Comparison of ENCODE assay signal across 9 cellular contexts in the genomic region with DNA sequence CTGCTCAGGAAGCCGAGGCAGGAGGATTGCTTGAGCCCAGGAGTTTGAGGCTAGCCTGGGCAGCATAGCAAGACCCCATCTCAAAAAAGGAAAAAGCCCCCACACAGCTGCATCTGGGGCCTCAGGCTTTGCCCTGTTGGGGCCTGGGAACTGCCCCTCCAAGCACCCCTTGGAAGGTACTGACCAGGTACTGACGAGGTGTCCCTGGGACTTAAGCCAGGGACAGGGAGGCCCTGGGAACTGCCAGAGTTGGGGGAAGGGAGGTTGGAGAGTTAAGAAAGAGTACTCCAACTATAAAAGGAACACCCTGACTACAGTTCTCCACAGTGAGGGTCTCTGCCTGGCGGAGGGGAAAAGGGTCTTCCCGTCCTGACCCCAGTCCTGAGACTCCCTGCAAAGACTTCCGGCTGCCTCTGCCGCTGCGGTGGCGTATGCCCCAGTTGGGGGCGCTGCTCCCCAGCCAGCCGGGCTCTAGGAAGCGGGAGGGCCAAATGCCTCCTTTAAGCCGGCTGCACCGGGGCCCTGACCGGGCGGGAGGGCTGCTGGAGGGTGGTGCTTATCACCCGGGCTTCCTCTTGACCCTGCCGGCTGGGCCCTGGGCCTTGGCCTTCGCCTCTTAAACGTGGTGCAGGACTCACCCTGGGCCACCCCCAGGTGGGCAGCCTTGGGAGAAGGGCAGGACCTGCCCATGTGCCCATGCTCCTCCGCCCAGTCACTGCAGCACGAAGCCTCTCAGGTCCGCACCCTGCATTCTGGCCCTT. TPM values are rescaled to one million over a fixed set of nuclear protein-coding genes. Genes with fewer than 3 reads are reported as not detected.
DNase-seq lines count a peak whose midpoint lies in the region; TF ChIP-seq lines count a peak whose summit lies in the region.
"Had no signal": no experiment of that assay in that cellular context is flagged by ENCODE, and none has a peak within 500 bp of the region (broad histone marks: within the 10 kb centered on the region; RNA-seq: fewer than 3 reads in every experiment).

No MANE protein-coding gene starts in this region.

- H3K36me3 ChIP-seq in HEK293 (ENCODE audit: control insufficient read depth in 2 of 2, insufficient read depth in 1 of 2, low read length in 2 of 2): peaks cover 0 to 4% of the 10 kb centered on the region in 2 experiments; a peak in 1 of 3 replicates
- H3K36me3 ChIP-seq: neutrophil had no signal

- POLR2A ChIA-PET in HEK293 (lab: Yijun Ruan, JAX): interaction anchor here (1.4 kb wide), 1 partner anchor 116 kb away, joined by 3 read pairs; the partner anchor contains the start of gene PREB

- H3K4me3 ChIP-seq in HEK293 (ENCODE audit: low read depth, low read length): no peak overlapping the region

- no peak; the same call in 1 of the 2 replicates for TF ChIP-seq CTCF in C4-2B (conservative IDR thresholded peaks at IDR 0.05)
- peak; percentile 79 for TF ChIP-seq CTCF in HEK293 (tag by site-specific recombination; IDR thresholded peaks at IDR 0.05)

- DNase-seq in SK-N-DZ (ENCODE audit: low spot score) (peak; percentile 54), astrocyte of the hippocampus (ENCODE audit: low read depth, low spot score) (peak; percentile 73), islet precursor cell (peak; percentile 88), NCI-H1436 (lab: John Stamatoyannopoulos, UW) (no peak), GOT3 (lab: John Stamatoyannopoulos, UW) (no peak)
- DNase-seq in stimulated activated CD4-positive, alpha-beta T cell treated with anti-CD3 and anti-CD28 coated beads, Interleukin-4, amount 100 ng/mL, for 4 hours: peak; percentile 28 to 46

- 0 out of 2 replicates have a peak, but pooled peaks cover 4% of the 10 kb centered on the region for H3K4me1 ChIP-seq in HEK293 (ENCODE audit: control insufficient read depth, insufficient read depth, low read length)

- H3K9me3 ChIP-seq in HEK293 (ENCODE audit: control insufficient read depth, insufficient read depth, low read depth, low read length): no peaks in the 10 kb centered on the region
- H3K9me3 ChIP-seq: neutrophil had no signal

- CTCF ChIA-PET in HEK293 (lab: Yijun Ruan, JAX): interaction anchor here (0.8 to 6.3 kb wide), 17 partner anchors 9 to 434 kb away, joined by 3 to 87 read pairs (median 5); partner anchors contain the start of gene TRIM54

- H3K27ac ChIP-seq in C4-2B (peak overlapping the region; percentile 63), HEK293 (ENCODE audit: extremely low read depth, low read depth, low read length) (no peak overlapping the region)
- H3K27ac ChIP-seq: neutrophil had no signal

TF ChIP-seq in HEK293, 187 proteins besides CTCF, POLR2A, EP300 and RAD21 (continues in another document):
- TF ChIP-seq PATZ1 (tag by site-specific recombination; IDR thresholded peaks at IDR 0.05) (peak; percentile 34; the same call in 1 of the 2 replicates), ZNF155 (tag by site-specific recombination; IDR thresholded peaks at IDR 0.05) (no peak), ZNF2 (tag by site-specific recombination; IDR thresholded peaks at IDR 0.05) (peak; percentile 64; the same call in 1 of the 2 replicates), ZNF692 (tag by site-specific recombination; IDR thresholded peaks at IDR 0.05) (peak; percentile 39; the same call in 1 of the 2 replicates), ZNF133 (tag by site-specific recombination; IDR thresholded peaks at IDR 0.05) (no peak), GFI1B (tag by site-specific recombination; IDR thresholded peaks at IDR 0.05) (no peak), FEZF1 (tag by site-specific recombination; IDR thresholded peaks at IDR 0.05) (no peak), GLIS2 (tag by site-specific recombination; IDR thresholded peaks at IDR 0.05) (peak; percentile 70), ZBTB6 (tag by site-specific recombination; IDR thresholded peaks at IDR 0.05) (0 out of 2 replicates have a peak, but pooled peaks have one; percentile 15), ZBTB20 (tag by site-specific recombination; IDR thresholded peaks at IDR 0.05) (peak; percentile 45; the same call in 1 of the 2 replicates), WT1 (tag by site-specific recombination; IDR thresholded peaks at IDR 0.05) (no peak), SP2 (tag by site-specific recombination; IDR thresholded peaks at IDR 0.05) (peak; percentile 5; the same call in 1 of the 2 replicates), ZNF335 (tag by site-specific recombination; conservative IDR thresholded peaks at IDR 0.05) (0 out of 2 replicates have a peak, but pooled peaks have one; percentile 27), GLIS1 (tag by site-specific recombination; IDR thresholded peaks at IDR 0.05) (peak; percentile 39; the same call in 1 of the 2 replicates), ZNF660 (tag by site-specific recombination; IDR thresholded peaks at IDR 0.05) (no peak), ZNF600 (tag by site-specific recombination; IDR thresholded peaks at IDR 0.05) (peak; percentile 87), ZBTB48 (tag by site-specific recombination; IDR thresholded peaks at IDR 0.05) (0 out of 2 replicates have a peak, but pooled peaks have one; percentile 24)

RNA-seq across cellular contexts. Expression of gene SLC30A3, which starts 12.8 kb away (rescaled TPM):
- polyA plus RNA-seq in SK-N-DZ (2014; cell fraction: cytosol; rRNA removed): 1.2 and 1.9 TPM in 2 replicates
- polyA plus RNA-seq in SK-N-DZ (2014; cell fraction: nucleus; rRNA removed): 3.8 and 6.4 TPM in 2 replicates

RNA-seq across cellular contexts. Expression of gene DNAJC5G, which starts 25.2 kb away (rescaled TPM):
- not detected in 2 replicates for polyA plus RNA-seq in SK-N-DZ (2014; cell fraction: cytosol; rRNA removed)
- 0.18 and 1.5 TPM in 2 replicates for polyA plus RNA-seq in SK-N-DZ (2014; cell fraction: nucleus; rRNA removed)

RNA-seq across cellular contexts. Expression of gene TRIM54, which starts 32.2 kb away (rescaled TPM):
- not detected in 2 replicates for polyA plus RNA-seq in SK-N-DZ (2014; cell fraction: cytosol; rRNA removed)
- polyA plus RNA-seq in SK-N-DZ (2014; cell fraction: nucleus; rRNA removed): 0.41 and 0.88 TPM in 2 replicates

RNA-seq across cellular contexts. Expression of gene CAD, which starts 32.9 kb away (rescaled TPM):
- polyA plus RNA-seq in SK-N-DZ (2014; cell fraction: cytosol; rRNA removed): 13.7 and 16.1 TPM in 2 replicates
- polyA plus RNA-seq in SK-N-DZ (2014; cell fraction: nucleus; rRNA removed): 48.8 and 62.5 TPM in 2 replicates

RNA-seq across cellular contexts. Expression of gene SLC5A6, which starts 38.0 kb away (rescaled TPM):
- polyA plus RNA-seq in SK-N-DZ (2014; cell fraction: cytosol; rRNA removed): 43.4 and 61.7 TPM in 2 replicates
- polyA plus RNA-seq in SK-N-DZ (2014; cell fraction: nucleus; rRNA removed): 173 and 175 TPM in 2 replicates

Comparison
In these comparisons a context has a peak if more than half of its experiments do, and no peak if none do; other contexts are left out.
1. DNase-seq: peak in SK-N-DZ (single experiment), astrocyte of the hippocampus (single experiment), islet precursor cell (single experiment) and stimulated activated CD4-positive, alpha-beta T cell treated with anti-CD3 and anti-CD28 coated beads, Interleukin-4, amount 100 ng/mL, for 4 hours (2 of 2); none in NCI-H1436 (single experiment) and GOT3 (single experiment).